In the genomic region with DNA sequence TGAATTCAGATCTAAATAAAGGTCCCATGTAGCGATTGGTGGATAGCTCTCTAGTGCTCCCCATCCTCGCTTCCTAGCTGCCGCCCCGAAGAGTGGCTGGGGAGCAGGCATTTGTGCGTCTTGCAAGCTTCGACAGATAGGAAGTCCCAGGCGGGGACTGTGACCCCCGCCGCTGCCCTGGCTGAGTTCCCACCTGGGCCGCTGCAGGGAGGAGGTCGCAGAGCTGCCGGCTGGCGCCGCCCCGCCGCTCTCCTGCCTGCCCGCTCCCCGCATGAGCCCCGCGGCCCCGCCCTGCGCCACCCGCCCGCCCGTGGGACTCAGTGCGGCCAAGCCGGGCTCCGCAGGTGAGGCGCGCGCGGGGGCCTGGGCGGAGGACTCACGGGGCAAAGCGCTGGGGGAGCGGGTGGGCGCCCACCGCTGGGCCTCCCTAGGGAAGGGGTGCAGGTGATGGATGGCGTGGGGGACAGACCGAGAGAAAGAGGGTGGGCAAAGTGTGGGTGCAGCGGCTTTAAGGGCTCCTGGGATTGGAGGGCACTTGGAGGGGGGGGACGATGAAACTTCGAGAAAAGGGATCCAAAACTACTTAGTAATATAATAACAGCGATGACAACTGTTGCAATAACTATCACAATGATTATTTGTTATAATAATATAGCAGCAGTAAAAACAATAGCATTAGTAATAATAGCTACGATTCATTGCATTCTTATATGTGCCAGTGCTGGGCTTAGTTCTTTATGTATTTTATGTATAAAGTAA, we compare ENCODE assay signal across 8 cellular contexts. TPM values are rescaled to one million over a fixed set of nuclear protein-coding genes. Genes with fewer than 3 reads are reported as not detected.
A peak's percentile ranks its signal among the peaks of the same experiment; 100 is the strongest.
DNase-seq lines count a peak whose midpoint lies in the region; ATAC-seq and TF ChIP-seq lines count a peak whose summit lies in the region.

Gene OTOA, plus strand, starts transcription at position 80 of the 759 bp plus-strand sequence. CDS start 14,547 bp downstream, outside the sequence.

- peak within 1 kb of the TSS; percentile 54 for H3K4me2 ChIP-seq in smooth muscle cell

- WGBS in smooth muscle cell (ENCODE audit: low lambda C conversion rate) = 39% methylated on average over 22 of the region's 45 CpGs

- TF ChIP-seq CTCF in HL-60 (IDR thresholded peaks at IDR 0.05; ENCODE audit: insufficient read depth, low read length) (no peak), foreskin keratinocyte (conservative IDR thresholded peaks at IDR 0.05) (no peak), smooth muscle cell (IDR thresholded peaks at IDR 0.05; ENCODE audit: borderline replicate concordance, insufficient read depth, poor library complexity, severe bottlenecking) (no peak)

- H3K27ac ChIP-seq in HL-60 (replicated peaks) = no peak within 1 kb of the TSS
- no peak within 1 kb of the TSS for H3K27ac ChIP-seq in foreskin keratinocyte
- H3K27ac ChIP-seq in smooth muscle cell (ENCODE audit: low read depth) = no peak within 1 kb of the TSS

- DNase-seq in HL-60 (ENCODE audit: low read depth in 1 of 2, low spot score in 1 of 2) (no peak), foreskin keratinocyte (no peak), smooth muscle cell (lab: John Stamatoyannopoulos, UW; ENCODE audit: unreplicated experiment) (no peak), NOMO-1 treated with dmso at 0.1 percent for 144 hours (lab: John Stamatoyannopoulos, UW; ENCODE audit: unreplicated experiment) (no peak), foreskin melanocyte (no peak)
- peak; percentile 18 to 19 for DNase-seq in activated CD4-positive, alpha-beta T cell treated with anti-CD3 and anti-CD28 coated beads, Interleukin-2, amount 50 U/mL, for 48 hours
- no peak for DNase-seq in activated CD4-positive, CD25-positive, alpha-beta regulatory T cell treated with anti-CD3 and anti-CD28 coated beads, Interleukin-2, amount 50 U/mL, for 72 hours

- H2AFZ ChIP-seq in smooth muscle cell (ENCODE audit: low read depth) = no peak within 1 kb of the TSS

- ATAC-seq in foreskin keratinocyte (peak; percentile 55), GM19463 (IDR thresholded peaks at IDR 0.05; ENCODE audit: unreplicated experiment) (no peak)

- no peaks in the 10 kb centered on the region for H3K9me3 ChIP-seq in smooth muscle cell (replicated peaks; ENCODE audit: low read depth)

- H3K4me1 ChIP-seq in foreskin keratinocyte (peaks cover 6% of the 10 kb centered on the region), smooth muscle cell (ENCODE audit: low read depth) (peaks cover 10% of the 10 kb centered on the region)

- H3K9ac ChIP-seq in smooth muscle cell (ENCODE audit: low read depth) = no peak within 1 kb of the TSS

- H3K79me2 ChIP-seq in smooth muscle cell (ENCODE audit: low read depth) = no peaks in the 10 kb centered on the region

- peak within 1 kb of the TSS; percentile 21 for H3K4me3 ChIP-seq in HL-60 (replicated peaks; ENCODE audit: insufficient read depth, low read length)
- H3K4me3 ChIP-seq in smooth muscle cell = no peak within 1 kb of the TSS

- peaks cover 23% of the 10 kb centered on the region for H3K27me3 ChIP-seq in HL-60 (ENCODE audit: insufficient read depth, poor library complexity, severe bottlenecking)
- H3K27me3 ChIP-seq in foreskin keratinocyte = peaks cover 9% of the 10 kb centered on the region
- H3K27me3 ChIP-seq in smooth muscle cell (ENCODE audit: low read depth) = peaks cover 25% of the 10 kb centered on the region

- H3F3A ChIP-seq in smooth muscle cell (ENCODE audit: low read depth) = no peaks in the 10 kb centered on the region

- H4K20me1 ChIP-seq in smooth muscle cell (ENCODE audit: low read depth) = no peaks in the 10 kb centered on the region

- no peaks in the 10 kb centered on the region for H3K36me3 ChIP-seq in smooth muscle cell (ENCODE audit: low read depth)

RNA-seq across cellular contexts. Expression of gene OTOA, which starts in this region (rescaled TPM):
- 0.07 and 0.17 TPM in 2 replicates for total RNA-seq in foreskin keratinocyte
- polyA plus RNA-seq in foreskin keratinocyte = 0.04 and 0.07 TPM in 2 replicates
- 0.31 TPM in 1 of 2 replicates, not detected in the other for total RNA-seq in smooth muscle cell
- polyA plus RNA-seq in smooth muscle cell = not detected in 2 replicates

Comparison
In these comparisons a context has a peak if more than half of its experiments do, and no peak if none do; other contexts are left out.
1. Peak in ATAC-seq in foreskin keratinocyte; RNA of the gene not detected or under 1 TPM.
2. DNase-seq: peak in activated CD4-positive, alpha-beta T cell treated with anti-CD3 and anti-CD28 coated beads, Interleukin-2, amount 50 U/mL, for 48 hours (2 of 2); none in HL-60 (0 of 2), foreskin keratinocyte (0 of 2), smooth muscle cell (single experiment), NOMO-1 treated with dmso at 0.1 percent for 144 hours (single experiment), foreskin melanocyte (single experiment) and activated CD4-positive, CD25-positive, alpha-beta regulatory T cell treated with anti-CD3 and anti-CD28 coated beads, Interleukin-2, amount 50 U/mL, for 72 hours (single experiment).